Comparison of ENCODE assay signal across 8 cellular contexts in genomic region chr13:51849145-51850101, GRCh38. TPM values are rescaled to one million over a fixed set of nuclear protein-coding genes. Genes with fewer than 3 reads are reported as not detected.
DNase-seq lines count a peak whose midpoint lies in the region; ATAC-seq and TF ChIP-seq lines count a peak whose summit lies in the region.
"Had no signal": no experiment of that assay in that cellular context is flagged by ENCODE, and none has a peak within 500 bp of the region (broad histone marks: within the 10 kb centered on the region; RNA-seq: fewer than 3 reads in every experiment).

No MANE protein-coding gene starts in this region.

- DNase-seq in M059J (ENCODE audit: low read depth), result peak; percentile 8
- DNase-seq in activated T-cell treated with anti-CD3 and anti-CD28 coated beads, Interleukin-2, amount 50 U/mL, for 48 hours, result peak; percentile 61 to 64
- peak; percentile 74 for DNase-seq in iris pigment epithelial cell (ENCODE audit: low read depth)
- DNase-seq in NCI-H2081 treated with DMSO at 0.1 percent for 48 hours (lab: John Stamatoyannopoulos, UW), result no peak
- DNase-seq: naive B cell had no signal

- ATAC-seq in esophagus mucosa, result no peak
- no peak for ATAC-seq in GM18520 (IDR thresholded peaks at IDR 0.05; ENCODE audit: unreplicated experiment)

- TF ChIP-seq CTCF in GM12874 (IDR thresholded peaks at IDR 0.05; ENCODE audit: insufficient read depth, low read depth, low read length), result peak; percentile 85

RNA-seq across cellular contexts. Expression of gene TMEM272, which starts 4.4 kb away (rescaled TPM):
- total RNA-seq in M059J (2014; rRNA removed; shearing (Covaris generic)), result not detected in 2 replicates
- not detected for total RNA-seq in esophagus mucosa

RNA-seq across cellular contexts. Expression of gene CCDC70, which starts 12.3 kb away (rescaled TPM):
- total RNA-seq in M059J (2014; rRNA removed; shearing (Covaris generic)), result 0.34 TPM in 1 of 2 replicates, not detected in the other
- not detected for total RNA-seq in esophagus mucosa

RNA-seq across cellular contexts. Expression of gene DHRS12, which starts 45.5 kb away (rescaled TPM):
- total RNA-seq in M059J (2014; rRNA removed; shearing (Covaris generic)), result 2.1 and 2.2 TPM in 2 replicates
- total RNA-seq in esophagus mucosa, result 7.3 TPM
